9 cellular contexts compared by ENCODE assay signal in the genomic region with DNA sequence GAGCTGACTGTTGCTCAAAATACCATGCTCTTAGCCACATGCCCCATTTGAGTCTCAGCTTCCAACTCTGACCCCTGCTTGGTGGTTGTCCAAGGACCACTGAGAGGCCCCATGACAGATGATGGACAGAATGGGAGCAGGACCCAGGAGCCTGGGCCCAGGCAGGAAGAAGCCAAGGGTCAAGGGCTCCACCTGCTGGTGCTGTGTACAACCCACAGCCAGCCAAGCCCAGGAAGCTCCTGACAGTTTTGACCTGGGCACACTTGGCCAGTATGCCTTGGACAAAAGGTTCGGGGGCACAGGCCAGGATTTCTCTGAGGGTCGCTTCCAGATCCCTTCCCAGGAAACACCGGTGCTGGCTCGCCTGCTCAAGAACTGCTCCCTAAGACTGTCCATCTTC. TPM values are rescaled to one million over a fixed set of nuclear protein-coding genes. Genes with fewer than 3 reads are reported as not detected.
DNase-seq lines count a peak whose midpoint lies in the region; ATAC-seq and TF ChIP-seq lines count a peak whose summit lies in the region.
"Not testable (repeated sequence)": the region's sequence is repeated elsewhere in the genome, so short reads cannot be mapped to it uniquely, and the experiment has no call there.
"Had no signal": no experiment of that assay in that cellular context is flagged by ENCODE, and none has a peak within 500 bp of the region (broad histone marks: within the 10 kb centered on the region; RNA-seq: fewer than 3 reads in every experiment).

No MANE protein-coding gene starts in this region.

- H3K9me3 Mint-ChIP-seq in activated CD4-positive, alpha-beta memory T cell treated with anti-CD3 and anti-CD28 coated beads, Interleukin-2, amount 10 ng/mL, durations not matched to agents 7 days and 5 days; glutamatergic neuron (ENCODE audit: unreplicated experiment); naive thymus-derived CD8-positive, alpha-beta T cell: not testable (repeated sequence)

- POLR2A ChIA-PET in AG04450 (lab: Yijun Ruan, JAX); activated CD4-positive, alpha-beta memory T cell treated with anti-CD3 and anti-CD28 coated beads, Interleukin-2, amount 10 ng/mL, durations not matched to agents 7 days and 5 days (lab: Charles Lee); naive thymus-derived CD8-positive, alpha-beta T cell (lab: Charles Lee): not testable (repeated sequence)

- in situ Hi-C loops in astrocyte of the spinal cord (cut with HindIII; ENCODE audit: low sequenced_read_pairs) = not testable (repeated sequence)

- H3K27me3 ChIP-seq in AG04450 (ENCODE audit: control insufficient read depth, insufficient read depth, low read length) = not testable (repeated sequence)

- TF ChIP-seq EP300 in Ishikawa (IDR thresholded peaks at IDR 0.05; ENCODE audit: borderline replicate concordance) = not testable (repeated sequence)

- not testable (repeated sequence) for H3K27ac Mint-ChIP-seq in activated CD4-positive, alpha-beta memory T cell treated with anti-CD3 and anti-CD28 coated beads, Interleukin-2, amount 10 ng/mL, durations not matched to agents 7 days and 5 days; glutamatergic neuron (ENCODE audit: unreplicated experiment); naive thymus-derived CD8-positive, alpha-beta T cell

- peak; percentile 42 for TF ChIP-seq CTCF in AG04450 (IDR thresholded peaks at IDR 0.05; ENCODE audit: low read depth, low read length)
- TF ChIP-seq CTCF in astrocyte of the spinal cord (IDR thresholded peaks at IDR 0.05; ENCODE audit: low read depth, low read length) = peak; percentile 41
- TF ChIP-seq CTCF in glutamatergic neuron (IDR thresholded peaks at IDR 0.05; ENCODE audit: partially characterized antibody, unreplicated experiment) = peak; percentile 47

- H3K27ac ChIP-seq in AG04450 (ENCODE audit: low read depth, low read length) = not testable (repeated sequence)

- peak; percentile 42 for ATAC-seq in GM18867 (IDR thresholded peaks at IDR 0.05; ENCODE audit: unreplicated experiment)
- ATAC-seq in naive thymus-derived CD8-positive, alpha-beta T cell = peak; percentile 54 to 66

- not testable (repeated sequence) for H3K4me3 Mint-ChIP-seq in activated CD4-positive, alpha-beta memory T cell treated with anti-CD3 and anti-CD28 coated beads, Interleukin-2, amount 10 ng/mL, durations not matched to agents 7 days and 5 days; glutamatergic neuron (ENCODE audit: unreplicated experiment); naive thymus-derived CD8-positive, alpha-beta T cell

- CTCF ChIA-PET in AG04450 (lab: Charles Lee); activated CD4-positive, alpha-beta memory T cell treated with anti-CD3 and anti-CD28 coated beads, Interleukin-2, amount 10 ng/mL, durations not matched to agents 7 days and 5 days (lab: Charles Lee): not testable (repeated sequence)

- not testable (repeated sequence) for H3K4me3 ChIP-seq in AG04450 (ENCODE audit: low read depth, low read length); astrocyte of the spinal cord (ENCODE audit: low read depth, low read length)

- H3K36me3 Mint-ChIP-seq in activated CD4-positive, alpha-beta memory T cell treated with anti-CD3 and anti-CD28 coated beads, Interleukin-2, amount 10 ng/mL, durations not matched to agents 7 days and 5 days (ENCODE audit: low read depth); glutamatergic neuron (ENCODE audit: unreplicated experiment); naive thymus-derived CD8-positive, alpha-beta T cell: not testable (repeated sequence)

- not testable (repeated sequence) for DNase-seq in AG04450 (ENCODE audit: low read depth, low spot score); astrocyte of the spinal cord (ENCODE audit: low read depth, low spot score)
- DNase-seq in activated CD4-positive, alpha-beta memory T cell treated with anti-CD3 and anti-CD28 coated beads, Interleukin-2, amount 10 ng/mL, durations not matched to agents 7 days and 5 days = peak; percentile 51
- DNase-seq in glutamatergic neuron = peak; percentile 92
- peak in 5 of 10 donors; percentile 5 to 33 (median 23) for DNase-seq in naive thymus-derived CD8-positive, alpha-beta T cell
- DNase-seq in stimulated activated CD4-positive, alpha-beta T cell treated with anti-CD3 and anti-CD28 coated beads, Interleukin-4, amount 100 ng/mL, for 4 hours = peak; percentile 42 to 51

- not testable (repeated sequence) for H3K4me1 Mint-ChIP-seq in activated CD4-positive, alpha-beta memory T cell treated with anti-CD3 and anti-CD28 coated beads, Interleukin-2, amount 10 ng/mL, durations not matched to agents 7 days and 5 days; glutamatergic neuron (ENCODE audit: low read depth, unreplicated experiment); naive thymus-derived CD8-positive, alpha-beta T cell

- peak; percentile 65 for TF ChIP-seq RAD21 in Ishikawa (IDR thresholded peaks at IDR 0.05; ENCODE audit: low read depth)

- H3K27me3 Mint-ChIP-seq in activated CD4-positive, alpha-beta memory T cell treated with anti-CD3 and anti-CD28 coated beads, Interleukin-2, amount 10 ng/mL, durations not matched to agents 7 days and 5 days; glutamatergic neuron (ENCODE audit: unreplicated experiment); naive thymus-derived CD8-positive, alpha-beta T cell: not testable (repeated sequence)

- H3K9me3 ChIP-seq in AG04450 (ENCODE audit: control insufficient read depth, insufficient read depth, low read length) = not testable (repeated sequence)

RNA-seq across cellular contexts. Expression of gene GRAP, which starts 15.0 kb away (rescaled TPM):
- 0.04 and 0.15 TPM in 2 replicates for polyA plus RNA-seq in AG04450 (2011; rRNA removed)
- 0.09 and 0.56 TPM in 2 replicates for polyA minus RNA-seq in AG04450 (2011; rRNA and poly(A)+ RNA removed)
- 10 to 100 TPM; 15.4 to 16.1 TPM for total RNA-seq in activated CD4-positive, alpha-beta memory T cell treated with anti-CD3 and anti-CD28 coated beads, Interleukin-2, amount 10 ng/mL, durations not matched to agents 7 days and 5 days
- 0.64 TPM for total RNA-seq in glutamatergic neuron (ENCODE audit: unreplicated experiment)
- 10 to 100 TPM; 65.6 to 69.9 TPM for total RNA-seq in naive thymus-derived CD8-positive, alpha-beta T cell
- 10 to 100 TPM; 32.7 to 99.6 (median 73.1) TPM for polyA plus RNA-seq in naive thymus-derived CD8-positive, alpha-beta T cell
- total RNA-seq: A172 had no signal

RNA-seq across cellular contexts. Expression of gene FAM83G, which starts 27.2 kb away (rescaled TPM):
- 4.8 and 6.1 TPM in 2 replicates for polyA plus RNA-seq in AG04450 (2011; rRNA removed)
- polyA minus RNA-seq in AG04450 (2011; rRNA and poly(A)+ RNA removed) = 8.1 and 9.0 TPM in 2 replicates
- total RNA-seq in activated CD4-positive, alpha-beta memory T cell treated with anti-CD3 and anti-CD28 coated beads, Interleukin-2, amount 10 ng/mL, durations not matched to agents 7 days and 5 days = 1 to 10 TPM; 6.4 to 6.5 TPM
- total RNA-seq in glutamatergic neuron (ENCODE audit: unreplicated experiment) = 2.0 TPM
- 1 to 10 TPM; 7.2 to 8.9 TPM for total RNA-seq in naive thymus-derived CD8-positive, alpha-beta T cell
- 1 to 10 TPM; 1.5 to 3.5 (median 1.9) TPM for polyA plus RNA-seq in naive thymus-derived CD8-positive, alpha-beta T cell

Comparison
In these comparisons a context has a peak if more than half of its experiments do, and no peak if none do; other contexts are left out.
1. RNA of gene GRAP, which starts 15.0 kb away (total RNA-seq): 65.6 to 69.9 TPM in naive thymus-derived CD8-positive, alpha-beta T cell and 15.4 to 16.1 TPM in activated CD4-positive, alpha-beta memory T cell treated with anti-CD3 and anti-CD28 coated beads, Interleukin-2, amount 10 ng/mL, durations not matched to agents 7 days and 5 days; 0.64 TPM in glutamatergic neuron (single experiment); every median in the first group is over 10 times any median in the second.
2. Peak in every context shown above with its lines, with median percentiles within 50 percentile points of each other: CTCF ChIP-seq.